Comparison of ENCODE assay signal across 27 cellular contexts in the genomic region with DNA sequence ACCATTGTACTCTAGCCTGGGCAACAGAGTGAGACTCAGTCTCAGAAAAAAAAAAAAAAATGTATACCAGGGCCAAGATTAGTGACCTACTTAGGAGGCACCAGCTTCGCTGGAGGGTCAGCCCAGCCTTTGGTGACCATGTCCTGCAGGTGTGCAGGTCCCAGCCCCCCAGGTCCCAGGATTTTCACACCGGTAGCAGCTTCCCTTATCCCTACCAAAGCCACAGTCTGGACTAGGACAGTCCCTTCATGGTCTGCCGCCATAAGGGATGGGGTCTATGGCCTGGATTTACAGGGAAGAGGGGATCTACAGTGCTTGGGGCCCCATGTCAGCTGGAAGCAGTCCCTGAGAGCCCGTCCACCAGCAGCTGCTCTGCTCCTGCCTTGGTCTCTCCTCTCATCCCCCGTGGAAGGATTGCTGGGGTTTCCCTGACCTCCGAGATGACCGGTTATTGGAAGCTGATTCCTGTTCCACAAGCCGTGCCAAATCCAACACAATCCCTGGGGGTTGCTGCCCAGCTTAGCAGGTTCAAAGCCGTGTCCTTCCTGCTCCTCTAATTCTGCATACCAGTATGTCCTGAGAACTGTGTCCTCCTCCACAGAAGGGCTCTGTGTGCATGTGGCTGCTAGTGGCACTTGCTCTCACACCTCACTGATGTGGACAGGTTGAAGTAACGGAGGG. TPM values are rescaled to one million over a fixed set of nuclear protein-coding genes. Genes with fewer than 3 reads are reported as not detected.
DNase-seq lines count a peak whose midpoint lies in the region; ATAC-seq and TF ChIP-seq lines count a peak whose summit lies in the region.
"Had no signal": no experiment of that assay in that cellular context is flagged by ENCODE, and none has a peak within 500 bp of the region (broad histone marks: within the 10 kb centered on the region; RNA-seq: fewer than 3 reads in every experiment).

No MANE protein-coding gene starts in this region.

- TF ChIP-seq CTCF in spleen (IDR thresholded peaks at IDR 0.05 in 8 of 11, conservative IDR thresholded peaks at IDR 0.05 in 3 of 11): no peak
- TF ChIP-seq CTCF in colonic mucosa (IDR thresholded peaks at IDR 0.05): no peak

- H3K4me3 ChIP-seq in spleen (no peak overlapping the region), colonic mucosa (no peak overlapping the region)
- H3K4me3 ChIP-seq: BLaER1 treated with 17β-estradiol and CSF1 and Interleukin-3, amounts not matched to agents 10 nM and 100 nM; GM23248; HAP-1; SJSA1 had no signal

- 88 to 96% (median 90%) methylated on average over 9 to 10 of the region's 10 CpGs for WGBS in spleen, 5 donors

- no peak for TF ChIP-seq POLR2A in spleen (IDR thresholded peaks at IDR 0.05)

- no peak overlapping the region for H3K27ac ChIP-seq in spleen
- no peak overlapping the region for H3K27ac ChIP-seq in colonic mucosa
- H3K27ac ChIP-seq: BLaER1 treated with 17β-estradiol and CSF1 and Interleukin-3, amounts not matched to agents 10 nM and 100 nM; GM23248; KMS-11; SJSA1 had no signal

- ATAC-seq in left ventricle myocardium superior: no peak

- no peak overlapping the region for H3K9ac ChIP-seq in colonic mucosa (ENCODE audit: low read depth in 2 of 2, low read length in 2 of 2)
- H3K9ac ChIP-seq: BLaER1 treated with 17β-estradiol and CSF1 and Interleukin-3, amounts not matched to agents 10 nM and 100 nM; GM23248; KMS-11 had no signal

- intact Hi-C loops in cardiac septum (cut with DNase I): no loop called here
- intact Hi-C loops in left ventricle myocardium superior (cut with micrococcal nuclease): no loop called here
- intact Hi-C loops in spleen (cut with DNase I; ENCODE audit: low total_unique reads): no loop called here
- intact Hi-C loops in colonic mucosa (cut with DNase I): no loop called here

- DNase-seq in cardiac septum (ENCODE audit: low spot score) (peak; percentile 71), left ventricle myocardium superior (no peak), dermis blood vessel endothelial cell (peak; percentile 35), islet precursor cell (peak; percentile 36), spleen (peak; percentile 50), colonic mucosa (no peak), H4 (ENCODE audit: low spot score) (no peak)
- DNase-seq in activated CD4-positive, alpha-beta T cell treated with anti-CD3 and anti-CD28 coated beads, Interleukin-2, amount 50 U/mL, for 4 hours: no peak
- DNase-seq: AML-193; CD4-positive, alpha-beta T cell; DMS53; GM23248; HFFc6; MM.1S; NCI-H1048; NCI-H1417; NCI-H1694; NCI-H2029 treated with DMSO at 0.1 percent for 48 hours; NCI-H2227 treated with DMSO at 0.1 percent for 48 hours; NCI-H69; Right ventricle myocardium superior; RPMI8226 had no signal

- peaks cover 0 to 100% (median 40%) of the 10 kb centered on the region in 6 donors for H3K36me3 ChIP-seq in spleen
- H3K36me3 ChIP-seq in colonic mucosa: no peaks in the 10 kb centered on the region
- H3K36me3 ChIP-seq: SJSA1 had no signal

- no peaks in the 10 kb centered on the region for H3K27me3 ChIP-seq in spleen (replicated peaks in 1 of 7)
- no peaks in the 10 kb centered on the region for H3K27me3 ChIP-seq in colonic mucosa
- H3K27me3 ChIP-seq: BLaER1 treated with 17β-estradiol and CSF1 and Interleukin-3, amounts not matched to agents 10 nM and 100 nM; SJSA1 had no signal

- H3K9me3 ChIP-seq in spleen (no peaks in the 10 kb centered on the region), colonic mucosa (no peaks in the 10 kb centered on the region)
- H3K9me3 ChIP-seq: BLaER1 treated with 17β-estradiol and CSF1 and Interleukin-3, amounts not matched to agents 10 nM and 100 nM; HAP-1; SJSA1 had no signal

- H3K4me1 ChIP-seq in spleen (no peaks in the 10 kb centered on the region), colonic mucosa (no peaks in the 10 kb centered on the region)
- H3K4me1 ChIP-seq: BLaER1 treated with 17β-estradiol and CSF1 and Interleukin-3, amounts not matched to agents 10 nM and 100 nM; HAP-1; SJSA1 had no signal

RNA-seq across cellular contexts. Expression of a gene that starts 11.0 kb away (rescaled TPM):
- total RNA-seq in cardiac septum (505 TPM), left ventricle myocardium superior (726 TPM), dermis blood vessel endothelial cell (124 and 217 TPM in 2 replicates), spleen (100 to 1,000 TPM; 104 to 235 (median 123) TPM), colonic mucosa (100 to 1,000 TPM; 281 to 309 TPM)
- 100 to 1,000 TPM; 155 to 370 (median 238) TPM for polyA plus RNA-seq in spleen
- 605 and 629 TPM in 2 replicates for total RNA-seq in H4 (2014; rRNA removed; shearing (Covaris generic))

RNA-seq across cellular contexts. Expression of a gene that starts 12.8 kb away (rescaled TPM):
- total RNA-seq in cardiac septum: 9.3 TPM
- 10.0 TPM for total RNA-seq in left ventricle myocardium superior
- total RNA-seq in dermis blood vessel endothelial cell: 30.6 and 44.2 TPM in 2 replicates
- total RNA-seq in spleen: 10 to 100 TPM; 16.9 to 25.2 (median 20.4) TPM
- polyA plus RNA-seq in spleen: 10 to 100 TPM; 10.6 to 15.6 (median 11.9) TPM
- total RNA-seq in colonic mucosa: 10 to 100 TPM; 25.4 to 40.6 TPM
- total RNA-seq in H4 (2014; rRNA removed; shearing (Covaris generic)): 14.2 and 22.0 TPM in 2 replicates

RNA-seq across cellular contexts. Expression of a gene that starts 44.9 kb away (rescaled TPM):
- total RNA-seq in cardiac septum (7.2 TPM), left ventricle myocardium superior (14.4 TPM), dermis blood vessel endothelial cell (0.14 and 1.0 TPM in 2 replicates), spleen (10 to 100 TPM in 6 of 7 donors, 1 to 10 TPM in 1; 9.6 to 35.3 (median 19.9) TPM), colonic mucosa (1 to 10 TPM; 7.4 to 9.2 TPM)
- 1 to 10 TPM; 1.9 to 7.7 (median 6.6) TPM for polyA plus RNA-seq in spleen
- 0.77 and 1.7 TPM in 2 replicates for total RNA-seq in H4 (2014; rRNA removed; shearing (Covaris generic))
- total RNA-seq: CD4-positive, alpha-beta T cell had no signal
- polyA plus RNA-seq: IgD-negative memory B cell had no signal

Comparison
In these comparisons a context has a peak if more than half of its experiments do, and no peak if none do; other contexts are left out.
1. DNase-seq: peak in cardiac septum (single experiment), dermis blood vessel endothelial cell (single experiment), islet precursor cell (single experiment) and spleen (single experiment); none in left ventricle myocardium superior (single experiment), activated CD4-positive, alpha-beta T cell treated with anti-CD3 and anti-CD28 coated beads, Interleukin-2, amount 50 U/mL, for 4 hours (0 of 2), colonic mucosa (single experiment) and H4 (single experiment).